In the genomic region with DNA sequence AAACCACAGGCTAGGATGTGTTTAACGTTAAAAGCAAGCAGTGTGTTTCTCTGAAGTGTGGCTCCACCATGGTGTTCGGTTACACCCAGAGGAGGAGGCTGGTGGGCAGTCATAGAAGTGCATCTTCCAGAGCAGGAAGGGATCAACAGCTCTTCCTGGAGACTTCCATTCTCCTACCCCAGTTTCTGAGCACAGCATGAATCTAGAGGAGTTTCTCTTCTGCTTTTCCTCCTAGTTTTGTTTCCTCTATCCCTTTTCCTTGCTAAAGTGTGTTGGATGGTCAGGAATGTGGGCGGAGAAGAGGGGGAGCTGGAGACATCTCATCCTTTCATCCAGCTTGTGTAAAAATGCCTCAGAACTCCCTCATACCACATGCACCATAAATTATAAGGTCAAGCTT, we compare ENCODE assay signal across 14 cellular contexts. TPM values are rescaled to one million over a fixed set of nuclear protein-coding genes. Genes with fewer than 3 reads are reported as not detected.
DNase-seq lines count a peak whose midpoint lies in the region; ATAC-seq, FAIRE-seq and TF ChIP-seq lines count a peak whose summit lies in the region.
"Had no signal": no experiment of that assay in that cellular context is flagged by ENCODE, and none has a peak within 500 bp of the region (broad histone marks: within the 10 kb centered on the region; RNA-seq: fewer than 3 reads in every experiment).

No MANE protein-coding gene starts in this region.

- FAIRE-seq in GM12891 (lab: Jason Lieb, UNC): no peak

- H3K27me3 Mint-ChIP-seq in CD14-positive monocyte (ENCODE audit: low read depth in 3 of 3): no peaks in the 10 kb centered on the region
- no peaks in the 10 kb centered on the region for H3K27me3 Mint-ChIP-seq in activated naive CD8-positive, alpha-beta T cell treated with anti-CD3 and anti-CD28 coated beads for 36 hours
- H3K27me3 Mint-ChIP-seq: activated CD4-positive, alpha-beta T cell treated with anti-CD3 and anti-CD28 coated beads for 36 hours; central memory CD8-positive, alpha-beta T cell had no signal

- peak overlapping the region in 1 of 2 donors; percentile 59 for H3K4me3 Mint-ChIP-seq in CD14-positive monocyte
- H3K4me3 Mint-ChIP-seq in activated naive CD8-positive, alpha-beta T cell treated with anti-CD3 and anti-CD28 coated beads for 36 hours: no peak overlapping the region
- H3K4me3 Mint-ChIP-seq: activated CD4-positive, alpha-beta T cell treated with anti-CD3 and anti-CD28 coated beads for 36 hours; central memory CD8-positive, alpha-beta T cell; immature natural killer cell had no signal

- ATAC-seq in HG02938 (IDR thresholded peaks at IDR 0.05; ENCODE audit: unreplicated experiment): no peak
- ATAC-seq: activated CD4-positive, alpha-beta T cell treated with anti-CD3 and anti-CD28 coated beads for 36 hours; esophagus mucosa had no signal

- H3K4me1 Mint-ChIP-seq in CD14-positive monocyte: peaks cover 41% of the 10 kb centered on the region
- peaks cover 14% of the 10 kb centered on the region for H3K4me1 Mint-ChIP-seq in activated naive CD8-positive, alpha-beta T cell treated with anti-CD3 and anti-CD28 coated beads for 36 hours

- intact Hi-C loops in CD14-positive monocyte (cut with micrococcal nuclease): no loop called here

- TF ChIP-seq CTCF in CD14-positive monocyte (IDR thresholded peaks at IDR 0.05): no peak

- CTCF ChIA-PET in HEK293T (lab: Yijun Ruan, JAX): no interaction called here

- no peak for DNase-seq in CD14-positive monocyte (ENCODE audit: low spot score)
- DNase-seq in HEK293T (ENCODE audit: extremely low spot score): peak; percentile 33
- DNase-seq in amniotic epithelial cell (ENCODE audit: low read depth): peak; percentile 96
- peak; percentile 17 for DNase-seq in myocyte (ENCODE audit: low read depth)
- DNase-seq in HuH-7.5 (ENCODE audit: low spot score): no peak
- DNase-seq in GM12891 (ENCODE audit: insufficient read length, low spot score): no peak
- no peak for DNase-seq in activated naive CD8-positive, alpha-beta T cell treated with anti-CD3 and anti-CD28 coated beads for 36 hours
- DNase-seq: activated CD4-positive, alpha-beta T cell treated with anti-CD3 and anti-CD28 coated beads for 36 hours; activated effector memory CD4-positive, alpha-beta T cell treated with Interleukin-2 at 50 U/mL for 16 hours; immature natural killer cell; NCI-H1048 had no signal

- peak overlapping the region; percentile 37 to 78 (median 75) for H3K27ac Mint-ChIP-seq in CD14-positive monocyte
- H3K27ac Mint-ChIP-seq in activated naive CD8-positive, alpha-beta T cell treated with anti-CD3 and anti-CD28 coated beads for 36 hours: no peak overlapping the region
- H3K27ac Mint-ChIP-seq: activated CD4-positive, alpha-beta T cell treated with anti-CD3 and anti-CD28 coated beads for 36 hours; immature natural killer cell had no signal

- POLR2A ChIA-PET in HEK293T (lab: Yijun Ruan, JAX): interaction anchor here (1.2 kb wide), 1 partner anchor 12 kb away, joined by 3 read pairs; no protein-coding TSS in a partner anchor

- no peak for TF ChIP-seq POLR2A in GM12891 (IDR thresholded peaks at IDR 0.05; ENCODE audit: low read depth, low read length)

- H3K9me3 Mint-ChIP-seq in CD14-positive monocyte: no peaks in the 10 kb centered on the region
- H3K9me3 Mint-ChIP-seq in activated naive CD8-positive, alpha-beta T cell treated with anti-CD3 and anti-CD28 coated beads for 36 hours: no peaks in the 10 kb centered on the region
- H3K9me3 Mint-ChIP-seq: central memory CD8-positive, alpha-beta T cell; immature natural killer cell had no signal

- H3K36me3 Mint-ChIP-seq in CD14-positive monocyte: peaks cover 0 to 4% of the 10 kb centered on the region in 2 donors
- no peaks in the 10 kb centered on the region for H3K36me3 Mint-ChIP-seq in activated naive CD8-positive, alpha-beta T cell treated with anti-CD3 and anti-CD28 coated beads for 36 hours
- H3K36me3 Mint-ChIP-seq: immature natural killer cell had no signal

TF ChIP-seq in HEK293T, 16 proteins besides CTCF, POLR2A, EP300 and RAD21:
- TF ChIP-seq SUZ12 (IDR thresholded peaks at IDR 0.05): no peak
- no peak for TF ChIP-seq HDGF (IDR thresholded peaks at IDR 0.05; ENCODE audit: borderline replicate concordance)
- TF ChIP-seq FOXM1 (IDR thresholded peaks at IDR 0.05; ENCODE audit: borderline replicate concordance): no peak
- TF ChIP-seq L3MBTL2 (conservative IDR thresholded peaks at IDR 0.05): no peak
- no peak for TF ChIP-seq LEF1 (IDR thresholded peaks at IDR 0.05; ENCODE audit: borderline replicate concordance)
- TF ChIP-seq FOXA1 (IDR thresholded peaks at IDR 0.05): no peak
- TF ChIP-seq NFRKB (IDR thresholded peaks at IDR 0.05): no peak
- no peak for TF ChIP-seq BHLHE40 (IDR thresholded peaks at IDR 0.05; ENCODE audit: borderline replicate concordance)
- TF ChIP-seq ARNT (IDR thresholded peaks at IDR 0.05): no peak
- no peak for TF ChIP-seq ZNF384 (IDR thresholded peaks at IDR 0.05)
- no peak for TF ChIP-seq SP1 (IDR thresholded peaks at IDR 0.05)
TF ChIP-seq in HEK293T: peak in this region for 0.

TF ChIP-seq in GM12891, 5 proteins besides CTCF, POLR2A, EP300 and RAD21:
- TF ChIP-seq POU2F2 (IDR thresholded peaks at IDR 0.05; ENCODE audit: low read depth, low read length) (no peak), POLR2AphosphoS5 (IDR thresholded peaks at IDR 0.05; ENCODE audit: low read depth, low read length) (no peak), PAX5 (IDR thresholded peaks at IDR 0.05; ENCODE audit: insufficient read depth, low read length, severe bottlenecking) (no peak), SPI1 (IDR thresholded peaks at IDR 0.05; ENCODE audit: low read depth, low read length) (no peak), TAF1 (IDR thresholded peaks at IDR 0.05; ENCODE audit: low read depth, low read length) (no peak)
TF ChIP-seq in GM12891: peak in this region for 0.

RNA-seq across cellular contexts. Expression of a gene that starts 3.8 kb away (rescaled TPM):
- 10 to 100 TPM; 46.9 to 59.4 TPM for polyA plus RNA-seq in CD14-positive monocyte
- total RNA-seq in myocyte: 76.2 and 86.8 TPM in 2 replicates
- 185 TPM for polyA plus RNA-seq in myocyte (2012)
- 5.0 TPM for polyA plus RNA-seq in GM12891 (2012; ENCODE audit: low read depth, missing spikeins)
- total RNA-seq in activated naive CD8-positive, alpha-beta T cell treated with anti-CD3 and anti-CD28 coated beads for 36 hours: 10 to 100 TPM; 23.4 to 23.7 TPM

RNA-seq across cellular contexts. Expression of a gene that starts 50.9 kb away (rescaled TPM):
- polyA plus RNA-seq in CD14-positive monocyte: 10 to 100 TPM; 23.5 to 37.3 TPM
- 13.4 and 14.8 TPM in 2 replicates for total RNA-seq in myocyte
- polyA plus RNA-seq in myocyte (2012): 12.1 TPM
- 0.65 TPM for polyA plus RNA-seq in GM12891 (2012; ENCODE audit: low read depth, missing spikeins)
- total RNA-seq in activated naive CD8-positive, alpha-beta T cell treated with anti-CD3 and anti-CD28 coated beads for 36 hours: 1 to 10 TPM; 7.3 to 7.7 TPM

Comparison
In these comparisons a context has a peak if more than half of its experiments do, and no peak if none do; other contexts are left out.
1. DNase-seq: peak in HEK293T (single experiment), amniotic epithelial cell (single experiment) and myocyte (single experiment); none in CD14-positive monocyte (single experiment), HuH-7.5 (single experiment), GM12891 (single experiment) and activated naive CD8-positive, alpha-beta T cell treated with anti-CD3 and anti-CD28 coated beads for 36 hours (single experiment).